ENCODE assay signal across 1 cellular context in the genomic region with DNA sequence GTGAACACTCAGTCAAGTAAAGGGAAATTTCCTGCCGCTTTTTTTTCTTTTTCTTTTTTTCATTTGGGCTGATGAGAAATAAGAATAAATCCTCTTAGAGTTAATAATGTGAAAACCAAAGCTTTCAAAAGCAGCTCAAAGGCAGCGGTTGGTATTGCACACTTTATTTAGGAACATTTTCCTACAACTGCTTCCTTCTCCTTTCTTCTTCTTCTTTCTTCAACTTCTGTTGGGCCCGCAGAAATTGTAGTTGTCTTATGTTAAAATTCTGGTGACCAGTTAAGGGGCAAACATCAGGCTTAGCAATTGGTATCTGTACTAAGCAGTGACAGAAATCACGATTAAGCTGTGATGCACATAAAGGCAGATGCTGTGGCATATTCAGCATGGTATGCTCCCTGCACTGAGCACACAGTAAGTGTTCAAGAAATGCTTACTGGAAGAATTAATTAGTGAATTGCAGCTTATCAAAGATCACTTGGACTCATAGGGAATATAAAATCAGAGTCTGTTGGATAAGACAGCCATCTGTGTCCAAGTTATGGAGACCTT.
TF ChIP-seq lines count a peak whose summit lies in the region.

No MANE protein-coding gene starts in this region.

TF ChIP-seq in GM12878, 131 proteins besides CTCF, POLR2A, EP300 and RAD21:
- TF ChIP-seq, protein P1, sequence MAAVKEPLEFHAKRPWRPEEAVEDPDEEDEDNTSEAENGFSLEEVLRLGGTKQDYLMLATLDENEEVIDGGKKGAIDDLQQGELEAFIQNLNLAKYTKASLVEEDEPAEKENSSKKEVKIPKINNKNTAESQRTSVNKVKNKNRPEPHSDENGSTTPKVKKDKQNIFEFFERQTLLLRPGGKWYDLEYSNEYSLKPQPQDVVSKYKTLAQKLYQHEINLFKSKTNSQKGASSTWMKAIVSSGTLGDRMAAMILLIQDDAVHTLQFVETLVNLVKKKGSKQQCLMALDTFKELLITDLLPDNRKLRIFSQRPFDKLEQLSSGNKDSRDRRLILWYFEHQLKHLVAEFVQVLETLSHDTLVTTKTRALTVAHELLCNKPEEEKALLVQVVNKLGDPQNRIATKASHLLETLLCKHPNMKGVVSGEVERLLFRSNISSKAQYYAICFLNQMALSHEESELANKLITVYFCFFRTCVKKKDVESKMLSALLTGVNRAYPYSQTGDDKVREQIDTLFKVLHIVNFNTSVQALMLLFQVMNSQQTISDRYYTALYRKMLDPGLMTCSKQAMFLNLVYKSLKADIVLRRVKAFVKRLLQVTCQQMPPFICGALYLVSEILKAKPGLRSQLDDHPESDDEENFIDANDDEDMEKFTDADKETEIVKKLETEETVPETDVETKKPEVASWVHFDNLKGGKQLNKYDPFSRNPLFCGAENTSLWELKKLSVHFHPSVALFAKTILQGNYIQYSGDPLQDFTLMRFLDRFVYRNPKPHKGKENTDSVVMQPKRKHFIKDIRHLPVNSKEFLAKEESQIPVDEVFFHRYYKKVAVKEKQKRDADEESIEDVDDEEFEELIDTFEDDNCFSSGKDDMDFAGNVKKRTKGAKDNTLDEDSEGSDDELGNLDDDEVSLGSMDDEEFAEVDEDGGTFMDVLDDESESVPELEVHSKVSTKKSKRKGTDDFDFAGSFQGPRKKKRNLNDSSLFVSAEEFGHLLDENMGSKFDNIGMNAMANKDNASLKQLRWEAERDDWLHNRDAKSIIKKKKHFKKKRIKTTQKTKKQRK (IDR thresholded peaks at IDR 0.05; ENCODE audit: low read depth, low read length): no peak
- no peak for TF ChIP-seq CHD1 (IDR thresholded peaks at IDR 0.05; ENCODE audit: low read depth, low read length)
- no peak for TF ChIP-seq BMI1 (IDR thresholded peaks at IDR 0.05; ENCODE audit: borderline replicate concordance)
- TF ChIP-seq, protein P2, sequence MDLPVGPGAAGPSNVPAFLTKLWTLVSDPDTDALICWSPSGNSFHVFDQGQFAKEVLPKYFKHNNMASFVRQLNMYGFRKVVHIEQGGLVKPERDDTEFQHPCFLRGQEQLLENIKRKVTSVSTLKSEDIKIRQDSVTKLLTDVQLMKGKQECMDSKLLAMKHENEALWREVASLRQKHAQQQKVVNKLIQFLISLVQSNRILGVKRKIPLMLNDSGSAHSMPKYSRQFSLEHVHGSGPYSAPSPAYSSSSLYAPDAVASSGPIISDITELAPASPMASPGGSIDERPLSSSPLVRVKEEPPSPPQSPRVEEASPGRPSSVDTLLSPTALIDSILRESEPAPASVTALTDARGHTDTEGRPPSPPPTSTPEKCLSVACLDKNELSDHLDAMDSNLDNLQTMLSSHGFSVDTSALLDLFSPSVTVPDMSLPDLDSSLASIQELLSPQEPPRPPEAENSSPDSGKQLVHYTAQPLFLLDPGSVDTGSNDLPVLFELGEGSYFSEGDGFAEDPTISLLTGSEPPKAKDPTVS (IDR thresholded peaks at IDR 0.05; ENCODE audit: low read depth, low read length): no peak
- TF ChIP-seq PAX5 (IDR thresholded peaks at IDR 0.05; ENCODE audit: borderline replicate concordance, low read depth, low read length): no peak
- no peak for TF ChIP-seq ZNF24 (IDR thresholded peaks at IDR 0.05)
- no peak for TF ChIP-seq NRF1 (conservative IDR thresholded peaks at IDR 0.05; ENCODE audit: low read depth, low read length)
- no peak for TF ChIP-seq NBN (IDR thresholded peaks at IDR 0.05)
- no peak for TF ChIP-seq ZZZ3 (IDR thresholded peaks at IDR 0.05; ENCODE audit: control insufficient read depth, insufficient read length, low read depth)
- TF ChIP-seq, protein P3, sequence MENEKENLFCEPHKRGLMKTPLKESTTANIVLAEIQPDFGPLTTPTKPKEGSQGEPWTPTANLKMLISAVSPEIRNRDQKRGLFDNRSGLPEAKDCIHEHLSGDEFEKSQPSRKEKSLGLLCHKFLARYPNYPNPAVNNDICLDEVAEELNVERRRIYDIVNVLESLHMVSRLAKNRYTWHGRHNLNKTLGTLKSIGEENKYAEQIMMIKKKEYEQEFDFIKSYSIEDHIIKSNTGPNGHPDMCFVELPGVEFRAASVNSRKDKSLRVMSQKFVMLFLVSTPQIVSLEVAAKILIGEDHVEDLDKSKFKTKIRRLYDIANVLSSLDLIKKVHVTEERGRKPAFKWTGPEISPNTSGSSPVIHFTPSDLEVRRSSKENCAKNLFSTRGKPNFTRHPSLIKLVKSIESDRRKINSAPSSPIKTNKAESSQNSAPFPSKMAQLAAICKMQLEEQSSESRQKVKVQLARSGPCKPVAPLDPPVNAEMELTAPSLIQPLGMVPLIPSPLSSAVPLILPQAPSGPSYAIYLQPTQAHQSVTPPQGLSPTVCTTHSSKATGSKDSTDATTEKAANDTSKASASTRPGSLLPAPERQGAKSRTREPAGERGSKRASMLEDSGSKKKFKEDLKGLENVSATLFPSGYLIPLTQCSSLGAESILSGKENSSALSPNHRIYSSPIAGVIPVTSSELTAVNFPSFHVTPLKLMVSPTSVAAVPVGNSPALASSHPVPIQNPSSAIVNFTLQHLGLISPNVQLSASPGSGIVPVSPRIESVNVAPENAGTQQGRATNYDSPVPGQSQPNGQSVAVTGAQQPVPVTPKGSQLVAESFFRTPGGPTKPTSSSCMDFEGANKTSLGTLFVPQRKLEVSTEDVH (IDR thresholded peaks at IDR 0.05; ENCODE audit: low read depth, partially characterized antibody): no peak
- TF ChIP-seq SUPT20H (IDR thresholded peaks at IDR 0.05; ENCODE audit: borderline replicate concordance, control insufficient read depth, low read depth, low read length): no peak
- no peak for TF ChIP-seq POLR2AphosphoS5 (IDR thresholded peaks at IDR 0.05; ENCODE audit: low read length)
- no peak for TF ChIP-seq TCF7 (IDR thresholded peaks at IDR 0.05; ENCODE audit: borderline replicate concordance)
- TF ChIP-seq, protein P4, sequence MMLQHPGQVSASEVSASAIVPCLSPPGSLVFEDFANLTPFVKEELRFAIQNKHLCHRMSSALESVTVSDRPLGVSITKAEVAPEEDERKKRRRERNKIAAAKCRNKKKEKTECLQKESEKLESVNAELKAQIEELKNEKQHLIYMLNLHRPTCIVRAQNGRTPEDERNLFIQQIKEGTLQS (IDR thresholded peaks at IDR 0.05; ENCODE audit: borderline replicate concordance, extremely low read depth, low read depth, low read length): no peak
- TF ChIP-seq SMC3 (IDR thresholded peaks at IDR 0.05; ENCODE audit: borderline replicate concordance, low read length): no peak
- TF ChIP-seq, protein P5, sequence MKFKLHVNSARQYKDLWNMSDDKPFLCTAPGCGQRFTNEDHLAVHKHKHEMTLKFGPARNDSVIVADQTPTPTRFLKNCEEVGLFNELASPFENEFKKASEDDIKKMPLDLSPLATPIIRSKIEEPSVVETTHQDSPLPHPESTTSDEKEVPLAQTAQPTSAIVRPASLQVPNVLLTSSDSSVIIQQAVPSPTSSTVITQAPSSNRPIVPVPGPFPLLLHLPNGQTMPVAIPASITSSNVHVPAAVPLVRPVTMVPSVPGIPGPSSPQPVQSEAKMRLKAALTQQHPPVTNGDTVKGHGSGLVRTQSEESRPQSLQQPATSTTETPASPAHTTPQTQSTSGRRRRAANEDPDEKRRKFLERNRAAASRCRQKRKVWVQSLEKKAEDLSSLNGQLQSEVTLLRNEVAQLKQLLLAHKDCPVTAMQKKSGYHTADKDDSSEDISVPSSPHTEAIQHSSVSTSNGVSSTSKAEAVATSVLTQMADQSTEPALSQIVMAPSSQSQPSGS (IDR thresholded peaks at IDR 0.05; ENCODE audit: low read length): no peak
- TF ChIP-seq, protein P6, sequence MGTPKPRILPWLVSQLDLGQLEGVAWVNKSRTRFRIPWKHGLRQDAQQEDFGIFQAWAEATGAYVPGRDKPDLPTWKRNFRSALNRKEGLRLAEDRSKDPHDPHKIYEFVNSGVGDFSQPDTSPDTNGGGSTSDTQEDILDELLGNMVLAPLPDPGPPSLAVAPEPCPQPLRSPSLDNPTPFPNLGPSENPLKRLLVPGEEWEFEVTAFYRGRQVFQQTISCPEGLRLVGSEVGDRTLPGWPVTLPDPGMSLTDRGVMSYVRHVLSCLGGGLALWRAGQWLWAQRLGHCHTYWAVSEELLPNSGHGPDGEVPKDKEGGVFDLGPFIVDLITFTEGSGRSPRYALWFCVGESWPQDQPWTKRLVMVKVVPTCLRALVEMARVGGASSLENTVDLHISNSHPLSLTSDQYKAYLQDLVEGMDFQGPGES (IDR thresholded peaks at IDR 0.05): no peak
- no peak for TF ChIP-seq RAD51 (IDR thresholded peaks at IDR 0.05)
- no peak for TF ChIP-seq CHD4 (IDR thresholded peaks at IDR 0.05)
- TF ChIP-seq NFYA (IDR thresholded peaks at IDR 0.05; ENCODE audit: borderline replicate concordance, low read depth, low read length): no peak
